In the genomic region with DNA sequence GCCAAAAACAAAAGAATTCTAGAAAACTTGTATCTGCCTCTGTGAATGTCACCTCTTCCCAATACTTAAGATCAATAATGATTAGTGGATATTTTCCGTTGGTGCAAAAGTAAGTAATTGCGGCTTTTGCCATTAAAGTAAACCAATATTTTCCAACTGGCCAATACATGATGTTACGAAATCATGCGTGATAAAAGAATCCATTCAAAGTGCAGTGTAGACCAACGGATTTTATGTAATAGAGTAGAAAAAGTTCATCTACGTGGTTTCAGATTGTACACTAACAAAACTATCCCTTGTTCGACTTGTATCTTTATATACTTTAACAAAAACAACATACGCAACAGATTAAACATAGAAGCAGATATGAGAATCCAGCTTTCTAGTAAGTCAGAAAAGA, we compare ENCODE assay signal across 11 cellular contexts. TPM values are rescaled to one million over a fixed set of nuclear protein-coding genes. Genes with fewer than 3 reads are reported as not detected.
DNase-seq lines count a peak whose midpoint lies in the region; ATAC-seq, FAIRE-seq and TF ChIP-seq lines count a peak whose summit lies in the region.
"Had no signal": no experiment of that assay in that cellular context is flagged by ENCODE, and none has a peak within 500 bp of the region (broad histone marks: within the 10 kb centered on the region; RNA-seq: fewer than 3 reads in every experiment).

No MANE protein-coding gene starts in this region.

- no peak for TF ChIP-seq EP300 in A549 (IDR thresholded peaks at IDR 0.05)

- peaks cover 4% of the 10 kb centered on the region for H3K79me1 ChIP-seq in mesendoderm (ENCODE audit: low read length)

- no peaks in the 10 kb centered on the region for H3K27me3 Mint-ChIP-seq in activated CD8-positive, alpha-beta T cell treated with anti-CD3 and anti-CD28 coated beads for 36 hours
- H3K27me3 Mint-ChIP-seq: CD4-positive, alpha-beta memory T cell; central memory CD8-positive, alpha-beta T cell had no signal

- TF ChIP-seq CTCF in A549 (IDR thresholded peaks at IDR 0.05): no peak
- no peak for TF ChIP-seq CTCF in DOHH2 (IDR thresholded peaks at IDR 0.05; ENCODE audit: low read depth, low read length, poor library complexity, severe bottlenecking)
- TF ChIP-seq CTCF in activated CD8-positive, alpha-beta T cell treated with anti-CD3 and anti-CD28 coated beads for 36 hours (IDR thresholded peaks at IDR 0.05): no peak

- peaks cover 52% of the 10 kb centered on the region for H3K9me3 Mint-ChIP-seq in activated CD8-positive, alpha-beta T cell treated with anti-CD3 and anti-CD28 coated beads for 36 hours

- no peaks in the 10 kb centered on the region for H3K9me2 ChIP-seq in DOHH2 (replicated peaks; ENCODE audit: control insufficient read depth, low read length)

- no peaks in the 10 kb centered on the region for H4K20me1 ChIP-seq in DOHH2 (ENCODE audit: control insufficient read depth, insufficient read depth, low read depth, low read length)

- no peak overlapping the region for H3K4ac ChIP-seq in mesendoderm (ENCODE audit: low read depth, low read length)

- H2AK5ac ChIP-seq in mesendoderm (ENCODE audit: low read length): no peak overlapping the region

- no peak overlapping the region for H3K56ac ChIP-seq in mesendoderm (ENCODE audit: low read length)

- H3K4me1 ChIP-seq in A549: no peaks in the 10 kb centered on the region
- peaks cover 8% of the 10 kb centered on the region for H3K4me1 ChIP-seq in DOHH2 (ENCODE audit: control insufficient read depth, low read length)
- no peaks in the 10 kb centered on the region for H3K4me1 ChIP-seq in mesendoderm (ENCODE audit: control insufficient read depth, low read depth, low read length)

- TF ChIP-seq RAD21 in A549 (conservative IDR thresholded peaks at IDR 0.05 in 1 of 2, IDR thresholded peaks at IDR 0.05 in 1 of 2): no peak

- intact Hi-C loops in activated CD8-positive, alpha-beta T cell treated with anti-CD3 and anti-CD28 coated beads for 36 hours (cut with micrococcal nuclease): loop anchor here (1.0 kb wide), 1 partner anchor 100 kb away; a partner anchor contains a TSS

- peak overlapping the region; percentile 81 for H4K5ac ChIP-seq in mesendoderm (ENCODE audit: low read length)

- no peak for DNase-seq in A549 (ENCODE audit: low read depth in 1 of 2, low spot score in 1 of 2)
- DNase-seq in activated CD8-positive, alpha-beta T cell treated with anti-CD3 and anti-CD28 coated beads for 36 hours: no peak
- DNase-seq in mesendoderm: no peak
- DNase-seq in KBM-7: no peak
- no peak for DNase-seq in CD1c-positive myeloid dendritic cell (ENCODE audit: extremely low spot score)
- DNase-seq in effector CD4-positive, alpha-beta T cell: no peak

- no peak overlapping the region for H3K18ac ChIP-seq in mesendoderm (ENCODE audit: low read length)

- CTCF ChIA-PET in A549 (lab: Yijun Ruan, JAX): interaction anchor here (0.7 to 1.9 kb wide), 19 partner anchors 10 to 247 kb away, joined by 3 to 9 read pairs (median 4); no protein-coding TSS in a partner anchor
- CTCF ChIA-PET in activated CD8-positive, alpha-beta T cell treated with anti-CD3 and anti-CD28 coated beads for 36 hours (lab: Charles Lee): interaction anchor here (0.8 to 1.7 kb wide), 6 partner anchors 22 to 197 kb away, joined by 3 to 6 read pairs (median 3); no protein-coding TSS in a partner anchor

- H3K4me3 ChIP-seq in A549 (peak overlapping the region; percentile 83), DOHH2 (ENCODE audit: low read length) (peak overlapping the region; percentile 4; the same call in 1 of the 2 replicates), mesendoderm (ENCODE audit: low read length) (no peak overlapping the region)

- peaks cover 5% of the 10 kb centered on the region for H3K79me2 ChIP-seq in DOHH2 (ENCODE audit: control insufficient read depth, low read length)
- H3K79me2 ChIP-seq in mesendoderm (ENCODE audit: control insufficient read depth, insufficient read depth, low read length): peaks cover 3% of the 10 kb centered on the region

- H3K4me1 Mint-ChIP-seq in activated CD8-positive, alpha-beta T cell treated with anti-CD3 and anti-CD28 coated beads for 36 hours (ENCODE audit: low read depth): peaks cover 23% of the 10 kb centered on the region

- 0 out of 2 replicates have a peak, but pooled peaks cover 3% of the 10 kb centered on the region for H3F3A ChIP-seq in DOHH2 (ENCODE audit: control insufficient read depth, insufficient read depth)

- no peak overlapping the region for H2BK120ac ChIP-seq in mesendoderm (ENCODE audit: low read depth, low read length)

- POLR2A ChIA-PET in A549 (lab: Yijun Ruan, JAX): interaction anchor here (0.5 to 1.4 kb wide), 8 partner anchors 11 to 293 kb away, joined by 3 to 20 read pairs (median 4); a partner anchor contains a TSS
- POLR2A ChIA-PET in activated CD8-positive, alpha-beta T cell treated with anti-CD3 and anti-CD28 coated beads for 36 hours (lab: Charles Lee): interaction anchor here (0.6 to 1.7 kb wide), 6 partner anchors 8 to 129 kb away, joined by 3 to 7 read pairs (median 4); a partner anchor contains a TSS

- FAIRE-seq in A549 (lab: Jason Lieb, UNC): no peak

- no peak for TF ChIP-seq POLR2A in A549 (IDR thresholded peaks at IDR 0.05; ENCODE audit: low read length)

- H2BK15ac ChIP-seq in mesendoderm (replicated peaks; ENCODE audit: low read depth): no peak overlapping the region

- H3K9me3 ChIP-seq in A549: peaks cover 85% of the 10 kb centered on the region
- peaks cover 42% of the 10 kb centered on the region for H3K9me3 ChIP-seq in DOHH2 (ENCODE audit: control insufficient read depth, insufficient read depth, low read length)

- in situ Hi-C loops in KBM-7 (cut with MboI; ENCODE audit: low pct_unique_long_range_greater_than_20kb, low sequenced_read_pairs): no loop called here

- no peak overlapping the region for H3K4me3 Mint-ChIP-seq in activated CD8-positive, alpha-beta T cell treated with anti-CD3 and anti-CD28 coated beads for 36 hours

- H4K8ac ChIP-seq in mesendoderm (ENCODE audit: low read depth, low read length): no peak overlapping the region

- no peaks in the 10 kb centered on the region for H3K27me3 ChIP-seq in DOHH2 (ENCODE audit: control insufficient read depth, low read length)
- no peaks in the 10 kb centered on the region for H3K27me3 ChIP-seq in mesendoderm (ENCODE audit: insufficient read depth, low read length, poor library complexity)
- H3K27me3 ChIP-seq: stomach had no signal

- no peak overlapping the region for H3K23ac ChIP-seq in mesendoderm (ENCODE audit: low read length)

- H3K27ac ChIP-seq in A549 (no peak overlapping the region), DOHH2 (ENCODE audit: low read depth, low read length) (no peak overlapping the region), mesendoderm (ENCODE audit: low read depth, low read length) (no peak overlapping the region)

- H3K36me3 ChIP-seq in DOHH2 (ENCODE audit: control insufficient read depth, low read length) (peaks cover 20% of the 10 kb centered on the region), mesendoderm (ENCODE audit: control insufficient read depth, insufficient read depth, low read length) (no peaks in the 10 kb centered on the region)

- H3K27ac Mint-ChIP-seq in activated CD8-positive, alpha-beta T cell treated with anti-CD3 and anti-CD28 coated beads for 36 hours: peak overlapping the region; percentile 41

- ATAC-seq in A549 (no peak), HG03159 (IDR thresholded peaks at IDR 0.05; ENCODE audit: unreplicated experiment) (no peak)
- ATAC-seq in activated CD8-positive, alpha-beta T cell treated with anti-CD3 and anti-CD28 coated beads for 36 hours: no peak

- H3K9ac ChIP-seq in mesendoderm (ENCODE audit: low read length): no peak overlapping the region

- WGBS in A549 (ENCODE audit: missing lambda C conversion rate): 86% methylated on average over 8 of the region's 8 CpGs
- WGBS in mesendoderm (ENCODE audit: extremely low coverage, insufficient coverage, low lambda C conversion rate): no CpG with 5 or more reads among the region's 8 CpGs

- H3K36me3 Mint-ChIP-seq in activated CD8-positive, alpha-beta T cell treated with anti-CD3 and anti-CD28 coated beads for 36 hours (ENCODE audit: low read depth): peaks cover 54% of the 10 kb centered on the region

- no peak overlapping the region for H3K4me2 ChIP-seq in A549
- H3K4me2 ChIP-seq in DOHH2 (ENCODE audit: low read length): no peak overlapping the region
- no peak overlapping the region for H3K4me2 ChIP-seq in mesendoderm (ENCODE audit: low read length)

- no peak overlapping the region for H2BK5ac ChIP-seq in mesendoderm (ENCODE audit: low read length)

RNA-seq across cellular contexts. Expression of a gene that starts 0.6 kb away (rescaled TPM):
- polyA plus RNA-seq in A549 (2011; rRNA removed) (20.0 and 21.5 TPM in 2 replicates), A549 (2017; fragmentation: RNase III; extraction: RNeasy Plus Mini Kit Qiagen cat#74134 plus additional on column Dnase treatment) (11.7 to 13.2 TPM (median 12.5 TPM) in 3 replicates)
- 10.8 and 10.9 TPM in 2 replicates for polyA plus RNA-seq in A549 (2012; cell fraction: cytosol; rRNA removed)
- polyA plus RNA-seq in A549 (2012; cell fraction: nucleus; rRNA removed): 6.6 and 7.6 TPM in 2 replicates
- 57.8 and 64.4 TPM in 2 replicates for polyA minus RNA-seq in A549 (2011; rRNA and poly(A)+ RNA removed)
- total RNA-seq in activated CD8-positive, alpha-beta T cell treated with anti-CD3 and anti-CD28 coated beads for 36 hours: 10 to 100 TPM; 12.7 to 14.0 TPM
- 13.7 TPM for polyA plus RNA-seq in mesendoderm (2013, experiment 1 of 2)
- 13.3 TPM for polyA plus RNA-seq in mesendoderm (2013, experiment 2 of 2)

RNA-seq across cellular contexts. Expression of a gene that starts 50.2 kb away (rescaled TPM):
- polyA plus RNA-seq in A549 (2011; rRNA removed) (4.1 and 4.5 TPM in 2 replicates), A549 (2017; fragmentation: RNase III; extraction: RNeasy Plus Mini Kit Qiagen cat#74134 plus additional on column Dnase treatment) (2.0 to 2.3 TPM (median 2.2 TPM) in 3 replicates)
- 1.7 and 2.1 TPM in 2 replicates for polyA plus RNA-seq in A549 (2012; cell fraction: cytosol; rRNA removed)
- polyA plus RNA-seq in A549 (2012; cell fraction: nucleus; rRNA removed): 3.3 and 4.4 TPM in 2 replicates
- polyA minus RNA-seq in A549 (2011; rRNA and poly(A)+ RNA removed): 8.2 and 8.5 TPM in 2 replicates
- total RNA-seq in activated CD8-positive, alpha-beta T cell treated with anti-CD3 and anti-CD28 coated beads for 36 hours: 1 to 10 TPM; 6.0 to 7.2 TPM
- polyA plus RNA-seq in mesendoderm (2013, experiment 1 of 2): 6.3 TPM
- 6.5 TPM for polyA plus RNA-seq in mesendoderm (2013, experiment 2 of 2)

RNA-seq across cellular contexts. Expression of a gene that starts 50.6 kb away (rescaled TPM):
- polyA plus RNA-seq in A549 (2011; rRNA removed) (1.5 and 1.6 TPM in 2 replicates), A549 (2017; fragmentation: RNase III; extraction: RNeasy Plus Mini Kit Qiagen cat#74134 plus additional on column Dnase treatment) (0.54 to 0.64 TPM (median 0.62 TPM) in 3 replicates)
- 0.21 and 0.26 TPM in 2 replicates for polyA plus RNA-seq in A549 (2012; cell fraction: cytosol; rRNA removed)
- polyA plus RNA-seq in A549 (2012; cell fraction: nucleus; rRNA removed): 0.36 and 0.80 TPM in 2 replicates
- polyA minus RNA-seq in A549 (2011; rRNA and poly(A)+ RNA removed): 1.2 and 1.5 TPM in 2 replicates
- 1 to 10 TPM; 1.7 to 1.8 TPM for total RNA-seq in activated CD8-positive, alpha-beta T cell treated with anti-CD3 and anti-CD28 coated beads for 36 hours
- polyA plus RNA-seq in mesendoderm (2013, experiment 1 of 2): 0.67 TPM
- polyA plus RNA-seq in mesendoderm (2013, experiment 2 of 2): 0.67 TPM

RNA-seq across cellular contexts. Expression of a gene that starts 55.0 kb away (rescaled TPM):
- not detected in 2 replicates for polyA plus RNA-seq in A549 (2011; rRNA removed)
- polyA plus RNA-seq in A549 (2012; cell fraction: cytosol; rRNA removed): not detected in 2 replicates
- polyA plus RNA-seq in A549 (2012; cell fraction: nucleus; rRNA removed): not detected in 2 replicates
- polyA plus RNA-seq in A549 (2017; fragmentation: RNase III; extraction: RNeasy Plus Mini Kit Qiagen cat#74134 plus additional on column Dnase treatment): not detected in 3 replicates
- polyA minus RNA-seq in A549 (2011; rRNA and poly(A)+ RNA removed): not detected in 2 replicates
- not detected for total RNA-seq in activated CD8-positive, alpha-beta T cell treated with anti-CD3 and anti-CD28 coated beads for 36 hours
- polyA plus RNA-seq in mesendoderm (2013, experiment 1 of 2): not detected
- not detected for polyA plus RNA-seq in mesendoderm (2013, experiment 2 of 2)
- total RNA-seq: CD4-positive, alpha-beta memory T cell; stomach had no signal
- polyA plus RNA-seq: CD4-positive, alpha-beta memory T cell; stomach had no signal
